ENCODE assay signal across 8 cellular contexts in genomic region chr1:150696151-150696550, GRCh38. TPM values are rescaled to one million over a fixed set of nuclear protein-coding genes. Genes with fewer than 3 reads are reported as not detected.
A peak's percentile ranks its signal among the peaks of the same experiment; 100 is the strongest.
DNase-seq lines count a peak whose midpoint lies in the region; ATAC-seq and TF ChIP-seq lines count a peak whose summit lies in the region.

No MANE protein-coding gene starts in this region.

- H3K9me3 Mint-ChIP-seq in activated naive CD8-positive, alpha-beta T cell treated with anti-CD3 and anti-CD28 coated beads, Interleukin-2, amount 50 U/mL, for 24 hours = no peaks in the 10 kb centered on the region

- TF ChIP-seq CTCF in cardiac muscle cell (IDR thresholded peaks at IDR 0.05; ENCODE audit: low read depth, low read length) = no peak
- TF ChIP-seq CTCF in left lung (IDR thresholded peaks at IDR 0.05) = no peak
- TF ChIP-seq CTCF in upper lobe of right lung (IDR thresholded peaks at IDR 0.05) = no peak

- H3K27ac Mint-ChIP-seq in activated naive CD8-positive, alpha-beta T cell treated with anti-CD3 and anti-CD28 coated beads, Interleukin-2, amount 50 U/mL, for 24 hours = peak overlapping the region; percentile 13

- H3K4me1 ChIP-seq in cardiac muscle cell (ENCODE audit: low read depth) (peaks cover 8% of the 10 kb centered on the region), left lung (peaks cover 10 to 30% of the 10 kb centered on the region in 2 donors), upper lobe of right lung (peaks cover 20% of the 10 kb centered on the region)

- DNase-seq in cardiac muscle cell (ENCODE audit: low read depth in 1 of 2, low spot score in 1 of 2) (no peak), Right ventricle myocardium superior (no peak), left lung (no peak), upper lobe of right lung (no peak), Ammon's horn (ENCODE audit: low spot score) (no peak), NCI-H128 (lab: John Stamatoyannopoulos, UW; ENCODE audit: unreplicated experiment) (no peak), UCSD-AML1 (lab: John Stamatoyannopoulos, UW; ENCODE audit: unreplicated experiment) (no peak)
- no peak for DNase-seq in activated naive CD8-positive, alpha-beta T cell treated with anti-CD3 and anti-CD28 coated beads, Interleukin-2, amount 50 U/mL, for 24 hours

- peaks cover 16% of the 10 kb centered on the region for H3K36me3 Mint-ChIP-seq in activated naive CD8-positive, alpha-beta T cell treated with anti-CD3 and anti-CD28 coated beads, Interleukin-2, amount 50 U/mL, for 24 hours (ENCODE audit: low read depth)

- peaks cover 21% of the 10 kb centered on the region for H3K4me1 Mint-ChIP-seq in activated naive CD8-positive, alpha-beta T cell treated with anti-CD3 and anti-CD28 coated beads, Interleukin-2, amount 50 U/mL, for 24 hours

- H3K9me3 ChIP-seq in cardiac muscle cell (ENCODE audit: low read depth) (no peaks in the 10 kb centered on the region), left lung (no peaks in the 10 kb centered on the region), upper lobe of right lung (no peaks in the 10 kb centered on the region)

- H3K27ac ChIP-seq in cardiac muscle cell = no peak overlapping the region
- H3K27ac ChIP-seq in left lung = peak overlapping the region in 1 of 2 donors; percentile 79
- peak overlapping the region; percentile 86 for H3K27ac ChIP-seq in upper lobe of right lung

- intact Hi-C loops in Right ventricle myocardium superior (cut with DNase I) (no loop called here), left lung (cut with DNase I) (no loop called here), upper lobe of right lung (cut with DNase I) (no loop called here)

- peaks cover 1% of the 10 kb centered on the region for H3K27me3 Mint-ChIP-seq in activated naive CD8-positive, alpha-beta T cell treated with anti-CD3 and anti-CD28 coated beads, Interleukin-2, amount 50 U/mL, for 24 hours

- H3K4me3 Mint-ChIP-seq in activated naive CD8-positive, alpha-beta T cell treated with anti-CD3 and anti-CD28 coated beads, Interleukin-2, amount 50 U/mL, for 24 hours = peak overlapping the region; percentile 92

- H3K4me3 ChIP-seq in cardiac muscle cell = peak overlapping the region; percentile 93
- H3K4me3 ChIP-seq in left lung = peak overlapping the region; percentile 53 to 59
- H3K4me3 ChIP-seq in upper lobe of right lung = peak overlapping the region; percentile 69

- ATAC-seq in Right ventricle myocardium superior (ENCODE audit: poor library complexity) (no peak), left lung (peak; percentile 19), upper lobe of right lung (no peak)
- no peak for ATAC-seq in activated naive CD8-positive, alpha-beta T cell treated with anti-CD3 and anti-CD28 coated beads, Interleukin-2, amount 50 U/mL, for 24 hours

- peaks cover 25% of the 10 kb centered on the region for H3K36me3 ChIP-seq in cardiac muscle cell
- peaks cover 7 to 28% of the 10 kb centered on the region in 2 donors for H3K36me3 ChIP-seq in left lung
- H3K36me3 ChIP-seq in upper lobe of right lung = peaks cover 37% of the 10 kb centered on the region

- H3K27me3 ChIP-seq in cardiac muscle cell (no peaks in the 10 kb centered on the region), left lung (no peaks in the 10 kb centered on the region), upper lobe of right lung (no peaks in the 10 kb centered on the region)

RNA-seq across cellular contexts. Expression of gene GOLPH3L, which starts 0.8 kb away (rescaled TPM):
- total RNA-seq in cardiac muscle cell (6.6 and 11.8 TPM in 2 replicates), Right ventricle myocardium superior (15.2 TPM), left lung (10 to 100 TPM; 28.1 to 38.2 TPM), upper lobe of right lung (32.2 TPM)
- polyA plus RNA-seq in cardiac muscle cell = 17.4 and 22.3 TPM in 2 replicates

RNA-seq across cellular contexts. Expression of gene HORMAD1, which starts 24.5 kb away (rescaled TPM):
- total RNA-seq in cardiac muscle cell (not detected in 2 replicates), Right ventricle myocardium superior (not detected), left lung (1 to 10 TPM in 1 of 2 donors, under 1 TPM in 1; 0.38 to 2.5 TPM), upper lobe of right lung (1.2 TPM)
- not detected in 2 replicates for polyA plus RNA-seq in cardiac muscle cell
